In the genomic region with DNA sequence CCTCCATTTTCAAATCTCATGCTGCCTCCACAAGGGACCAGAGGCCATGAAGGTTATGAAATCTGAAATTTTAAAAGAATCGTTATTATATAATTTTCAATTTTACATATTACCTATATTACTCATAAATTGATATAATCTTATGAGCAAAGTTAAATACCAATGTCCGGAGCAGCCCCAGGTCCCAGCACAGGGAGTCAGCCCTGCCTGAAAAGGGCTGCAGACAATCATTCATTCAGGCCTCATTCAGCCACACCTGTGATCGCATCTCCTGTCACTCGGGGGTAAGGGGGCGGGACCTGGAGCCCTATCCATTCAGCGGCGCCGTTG, we compare ENCODE assay signal across 1 cellular context.
TF ChIP-seq lines count a peak whose summit lies in the region.

No MANE protein-coding gene starts in this region.

TF ChIP-seq in HEK293, 187 proteins besides CTCF, POLR2A, EP300 and RAD21 (continued from another document):
- TF ChIP-seq, protein P1, sequence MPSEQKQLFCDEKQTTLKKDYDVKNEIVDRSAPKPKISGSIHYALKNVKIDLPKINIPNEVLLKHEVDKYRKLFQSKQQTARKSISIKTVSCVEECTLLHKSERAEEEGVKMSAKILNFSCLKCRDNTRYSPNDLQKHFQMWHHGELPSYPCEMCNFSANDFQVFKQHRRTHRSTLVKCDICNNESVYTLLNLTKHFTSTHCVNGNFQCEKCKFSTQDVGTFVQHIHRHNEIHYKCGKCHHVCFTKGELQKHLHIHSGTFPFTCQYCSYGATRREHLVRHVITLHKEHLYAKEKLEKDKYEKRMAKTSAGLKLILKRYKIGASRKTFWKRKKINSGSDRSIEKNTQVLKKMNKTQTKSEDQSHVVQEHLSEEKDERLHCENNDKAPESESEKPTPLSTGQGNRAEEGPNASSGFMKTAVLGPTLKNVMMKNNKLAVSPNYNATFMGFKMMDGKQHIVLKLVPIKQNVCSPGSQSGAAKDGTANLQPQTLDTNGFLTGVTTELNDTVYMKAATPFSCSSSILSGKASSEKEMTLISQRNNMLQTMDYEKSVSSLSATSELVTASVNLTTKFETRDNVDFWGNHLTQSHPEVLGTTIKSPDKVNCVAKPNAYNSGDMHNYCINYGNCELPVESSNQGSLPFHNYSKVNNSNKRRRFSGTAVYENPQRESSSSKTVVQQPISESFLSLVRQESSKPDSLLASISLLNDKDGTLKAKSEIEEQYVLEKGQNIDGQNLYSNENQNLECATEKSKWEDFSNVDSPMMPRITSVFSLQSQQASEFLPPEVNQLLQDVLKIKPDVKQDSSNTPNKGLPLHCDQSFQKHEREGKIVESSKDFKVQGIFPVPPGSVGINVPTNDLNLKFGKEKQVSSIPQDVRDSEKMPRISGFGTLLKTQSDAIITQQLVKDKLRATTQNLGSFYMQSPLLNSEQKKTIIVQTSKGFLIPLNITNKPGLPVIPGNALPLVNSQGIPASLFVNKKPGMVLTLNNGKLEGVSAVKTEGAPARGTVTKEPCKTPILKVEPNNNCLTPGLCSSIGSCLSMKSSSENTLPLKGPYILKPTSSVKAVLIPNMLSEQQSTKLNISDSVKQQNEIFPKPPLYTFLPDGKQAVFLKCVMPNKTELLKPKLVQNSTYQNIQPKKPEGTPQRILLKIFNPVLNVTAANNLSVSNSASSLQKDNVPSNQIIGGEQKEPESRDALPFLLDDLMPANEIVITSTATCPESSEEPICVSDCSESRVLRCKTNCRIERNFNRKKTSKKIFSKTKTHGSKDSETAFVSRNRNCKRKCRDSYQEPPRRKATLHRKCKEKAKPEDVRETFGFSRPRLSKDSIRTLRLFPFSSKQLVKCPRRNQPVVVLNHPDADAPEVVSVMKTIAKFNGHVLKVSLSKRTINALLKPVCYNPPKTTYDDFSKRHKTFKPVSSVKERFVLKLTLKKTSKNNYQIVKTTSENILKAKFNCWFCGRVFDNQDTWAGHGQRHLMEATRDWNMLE (tag by site-specific recombination; conservative IDR thresholded peaks at IDR 0.05; ENCODE audit: low read depth) = no peak
- TF ChIP-seq, protein P2, sequence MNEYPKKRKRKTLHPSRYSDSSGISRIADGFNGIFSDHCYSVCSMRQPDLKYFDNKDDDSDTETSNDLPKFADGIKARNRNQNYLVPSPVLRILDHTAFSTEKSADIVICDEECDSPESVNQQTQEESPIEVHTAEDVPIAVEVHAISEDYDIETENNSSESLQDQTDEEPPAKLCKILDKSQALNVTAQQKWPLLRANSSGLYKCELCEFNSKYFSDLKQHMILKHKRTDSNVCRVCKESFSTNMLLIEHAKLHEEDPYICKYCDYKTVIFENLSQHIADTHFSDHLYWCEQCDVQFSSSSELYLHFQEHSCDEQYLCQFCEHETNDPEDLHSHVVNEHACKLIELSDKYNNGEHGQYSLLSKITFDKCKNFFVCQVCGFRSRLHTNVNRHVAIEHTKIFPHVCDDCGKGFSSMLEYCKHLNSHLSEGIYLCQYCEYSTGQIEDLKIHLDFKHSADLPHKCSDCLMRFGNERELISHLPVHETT (tag by site-specific recombination; IDR thresholded peaks at IDR 0.05) = no peak
- TF ChIP-seq BCL11A (tag by site-specific recombination; IDR thresholded peaks at IDR 0.05; ENCODE audit: low read depth) = no peak
- peak; percentile 98 for TF ChIP-seq ZNF24 (tag by site-specific recombination; IDR thresholded peaks at IDR 0.05)
- peak; percentile 94 for TF ChIP-seq ZNF335 (tag by site-specific recombination; conservative IDR thresholded peaks at IDR 0.05)
- no peak for TF ChIP-seq ZNF350 (tag by site-specific recombination; IDR thresholded peaks at IDR 0.05)
- no peak for TF ChIP-seq HOXC10 (CRISPR knock-in tag; IDR thresholded peaks at IDR 0.05)
- TF ChIP-seq FEZF1 (tag by site-specific recombination; IDR thresholded peaks at IDR 0.05) = peak; percentile 52
- TF ChIP-seq ZNF433 (tag by site-specific recombination; IDR thresholded peaks at IDR 0.05; ENCODE audit: low read depth) = no peak
- no peak for TF ChIP-seq ZNF521 (tag by site-specific recombination; IDR thresholded peaks at IDR 0.05)
- no peak for TF ChIP-seq ZFP3 (tag by site-specific recombination; IDR thresholded peaks at IDR 0.05; ENCODE audit: low read depth)
- no peak for TF ChIP-seq ZNF670 (tag by site-specific recombination; IDR thresholded peaks at IDR 0.05; ENCODE audit: low read depth)
- no peak for TF ChIP-seq ZNF292 (tag by site-specific recombination; IDR thresholded peaks at IDR 0.05; ENCODE audit: borderline replicate concordance, low read depth)
